In the genomic region with DNA sequence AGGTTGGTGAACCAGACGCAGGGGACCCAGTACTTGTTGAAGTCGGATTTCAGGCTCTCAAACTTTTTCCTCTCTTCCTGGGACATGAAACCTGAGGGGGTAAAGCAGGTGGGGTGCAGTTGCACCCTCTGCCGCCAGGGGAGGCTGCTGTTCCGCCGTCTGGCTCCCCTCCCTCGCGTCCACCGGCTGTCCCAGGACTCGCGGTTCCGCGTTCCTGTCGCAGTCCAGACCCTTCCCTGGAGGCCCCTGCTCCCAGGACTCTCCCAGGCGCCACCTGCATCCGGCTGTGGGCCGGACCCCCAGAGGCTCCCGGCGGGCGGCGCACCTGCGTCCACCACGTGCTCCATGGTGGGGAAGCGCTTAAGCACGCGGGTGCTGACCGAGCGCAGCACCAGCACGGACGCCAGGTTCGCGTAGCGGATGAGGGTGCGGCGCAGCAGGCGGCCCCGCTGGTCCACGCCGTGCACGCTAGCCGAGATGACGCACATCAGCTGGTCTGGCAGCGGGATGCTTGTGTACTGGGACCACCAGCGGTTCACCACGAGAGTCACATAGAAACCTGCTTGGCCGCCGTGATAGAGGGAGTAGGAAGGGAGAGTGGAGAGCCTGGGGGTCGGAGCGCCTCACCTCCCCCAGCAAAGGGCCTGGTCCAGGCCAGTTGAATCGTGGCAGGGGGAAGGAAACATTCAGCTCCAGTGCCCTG, we compare ENCODE assay signal across 7 cellular contexts. TPM values are rescaled to one million over a fixed set of nuclear protein-coding genes. Genes with fewer than 3 reads are reported as not detected.
DNase-seq lines count a peak whose midpoint lies in the region; ATAC-seq, FAIRE-seq and TF ChIP-seq lines count a peak whose summit lies in the region.

No MANE protein-coding gene starts in this region.

- no peak for FAIRE-seq in RCC 7860 (lab: Jason Lieb, UNC)

- TF ChIP-seq CTCF in chondrocyte (IDR thresholded peaks at IDR 0.05) = peak; percentile 99
- peak; percentile 96 to 98 for TF ChIP-seq CTCF in left lung (IDR thresholded peaks at IDR 0.05)

- peak; percentile 54 to 65 (median 59) for DNase-seq in activated CD4-positive, CD25-positive, alpha-beta regulatory T cell (lab: John Stamatoyannopoulos, UW)
- DNase-seq in chondrocyte (ENCODE audit: low spot score) (peak; percentile 81), left lung (peak; percentile 68 to 94), RCC 7860 (ENCODE audit: low spot score) (no peak)
- DNase-seq in stimulated activated CD4-positive, alpha-beta T cell treated with anti-CD3 and anti-CD28 coated beads, TNF-alpha, amount 100 ng/mL, for 1 hour (ENCODE audit: low read depth in 3 of 3, low spot score in 1 of 3) = peak in 2 of 3 donors; percentile 64 to 75

- peaks cover 3% of the 10 kb centered on the region for H3K36me3 Mint-ChIP-seq in chondrocyte (ENCODE audit: low read depth)

- peaks cover 22% of the 10 kb centered on the region for H3K4me1 Mint-ChIP-seq in chondrocyte (ENCODE audit: low read depth)

- H3K27me3 ChIP-seq in HUES64 (ENCODE audit: insufficient read depth, low read length) (peaks cover 11% of the 10 kb centered on the region), left lung (peaks cover 0 to 9% of the 10 kb centered on the region in 2 donors)

- H3K27me3 Mint-ChIP-seq in chondrocyte (ENCODE audit: low read depth) = no peaks in the 10 kb centered on the region

- H3K4me3 Mint-ChIP-seq in chondrocyte (ENCODE audit: unreplicated experiment) = peak overlapping the region; percentile 40

- intact Hi-C loops in left lung (cut with DNase I) = loop anchor here in 1 of 2 donors (10.0 kb wide), 1 partner anchor 69 kb away; no protein-coding TSS in a partner anchor

- peak overlapping the region; percentile 54 for H3K4me3 ChIP-seq in HUES64 (ENCODE audit: low read length)
- H3K4me3 ChIP-seq in left lung = peak overlapping the region; percentile 21 to 41

- no peak overlapping the region for H3K27ac Mint-ChIP-seq in chondrocyte (ENCODE audit: unreplicated experiment)

- WGBS in HUES64 = 4% methylated on average over 49 of the region's 49 CpGs

- peak overlapping the region; percentile 63 for H3K9ac ChIP-seq in HUES64 (ENCODE audit: low read depth, low read length)

- peaks cover under 1% of the 10 kb centered on the region; the same call in 1 of the 2 replicates for H3K36me3 ChIP-seq in HUES64 (ENCODE audit: insufficient read depth, low read length)
- H3K36me3 ChIP-seq in left lung = peaks cover 0 to 10% of the 10 kb centered on the region in 2 donors

- H3K9me3 ChIP-seq in HUES64 (ENCODE audit: insufficient read depth, low read depth, low read length) (no peaks in the 10 kb centered on the region), left lung (no peaks in the 10 kb centered on the region)

- H3K27ac ChIP-seq in HUES64 (ENCODE audit: low read depth, low read length) (no peak overlapping the region), left lung (peak overlapping the region in 1 of 2 donors; percentile 48)

- peaks cover 28% of the 10 kb centered on the region for H3K4me1 ChIP-seq in HUES64 (ENCODE audit: insufficient read depth, low read length)
- peaks cover 16 to 37% of the 10 kb centered on the region in 2 donors for H3K4me1 ChIP-seq in left lung

- H3K9me3 Mint-ChIP-seq in chondrocyte (ENCODE audit: low read depth) = no peaks in the 10 kb centered on the region

- no peak for ATAC-seq in GM18505 (IDR thresholded peaks at IDR 0.05; ENCODE audit: unreplicated experiment)
- peak; percentile 92 for ATAC-seq in left lung

- peak; percentile 53 for TF ChIP-seq POLR2A in GM18505 (IDR thresholded peaks at IDR 0.05; ENCODE audit: borderline replicate concordance, extremely low read depth, insufficient read depth, insufficient read length)

RNA-seq across cellular contexts. Expression of a gene that starts 1.7 kb away (rescaled TPM):
- 0.55 TPM for polyA plus RNA-seq in HUES64 (2013, experiment 1 of 2)
- polyA plus RNA-seq in HUES64 (2013, experiment 2 of 2) = 0.70 TPM
- total RNA-seq in chondrocyte (0.19 to 0.37 TPM (median 0.33 TPM) in 3 replicates), left lung (under 1 TPM; 0.23 to 0.52 TPM)

RNA-seq across cellular contexts. Expression of a gene that starts 10.9 kb away (rescaled TPM):
- polyA plus RNA-seq in HUES64 (2013, experiment 1 of 2) = 2,195 TPM
- polyA plus RNA-seq in HUES64 (2013, experiment 2 of 2) = 2,432 TPM
- total RNA-seq in chondrocyte (1,170 to 1,234 TPM (median 1,179 TPM) in 3 replicates), left lung (1,000 to 10,000 TPM; 1,533 to 1,553 TPM)

RNA-seq across cellular contexts. Expression of a gene that starts 13.9 kb away (rescaled TPM):
- 7.2 TPM for polyA plus RNA-seq in HUES64 (2013, experiment 1 of 2)
- polyA plus RNA-seq in HUES64 (2013, experiment 2 of 2) = 4.8 TPM
- total RNA-seq in chondrocyte (24.2 to 30.0 TPM (median 29.0 TPM) in 3 replicates), left lung (10 to 100 TPM; 33.0 to 47.2 TPM)

RNA-seq across cellular contexts. Expression of a gene that starts 20.9 kb away (rescaled TPM):
- polyA plus RNA-seq in HUES64 (2013, experiment 1 of 2) = not detected
- not detected for polyA plus RNA-seq in HUES64 (2013, experiment 2 of 2)
- total RNA-seq in chondrocyte = not detected in 3 replicates
- total RNA-seq in left lung = 1 to 10 TPM in 1 of 2 donors, not detected in 1; 1.6 TPM

RNA-seq across cellular contexts. Expression of a gene that starts 22.0 kb away (rescaled TPM):
- polyA plus RNA-seq in HUES64 (2013, experiment 1 of 2) = 0.60 TPM
- polyA plus RNA-seq in HUES64 (2013, experiment 2 of 2) = 0.63 TPM
- total RNA-seq in chondrocyte = 43.4 to 46.5 TPM (median 44.1 TPM) in 3 replicates
- total RNA-seq in left lung = 10 to 100 TPM; 15.3 to 19.7 TPM
